Comparison of ENCODE assay signal across 30 cellular contexts in genomic region chrX:39150621-39151020, GRCh38.
"Had no signal": no experiment of that assay in that cellular context is flagged by ENCODE, and none has a peak within 500 bp of the region (broad histone marks: within the 10 kb centered on the region; RNA-seq: fewer than 3 reads in every experiment).

No MANE protein-coding gene starts in this region.

- H3K4me3 ChIP-seq: adrenal gland, Peyer's patch had no signal

- H3K9me3 ChIP-seq: adrenal gland, Peyer's patch had no signal

- H3K27ac ChIP-seq: adrenal gland, brain microvascular endothelial cell, Peyer's patch, VCaP had no signal

- H3K4me1 ChIP-seq: adrenal gland, Peyer's patch had no signal

- DNase-seq: activated B cell treated with CpG ODN at 0.5 μM for 24 hours; activated CD4-positive, alpha-beta memory T cell treated with anti-CD3 and anti-CD28 coated beads for 36 hours; activated CD4-positive, alpha-beta T cell treated with anti-CD3 and anti-CD28 coated beads for 4 hours; activated CD4-positive, alpha-beta T cell treated with anti-CD3 and anti-CD28 coated beads, Interleukin-2, amount 50 U/mL, for 1 hour; activated CD4-positive, CD25-positive, alpha-beta regulatory T cell treated with anti-CD3 and anti-CD28 coated beads, Interleukin-2, amount 50 U/mL, for 72 hours; activated CD8-positive, alpha-beta memory T cell treated with anti-CD3 and anti-CD28 coated beads, Interleukin-2, amount 50 U/mL, for 4 hours; activated gamma-delta T cell; activated naive CD4-positive, alpha-beta T cell treated with anti-CD3 and anti-CD28 coated beads for 36 hours; activated T-cell treated with anti-CD3 and anti-CD28 coated beads, Interleukin-2, amount 50 U/mL, for 72 hours; adrenal gland; brain microvascular endothelial cell; KG1; MM.1S; MV-4-11; NCI-H1092; NCI-H1436 treated with DMSO at 0.1 percent for 48 hours; NCI-H1694 treated with DMSO at 0.1 percent for 48 hours; NCI-H2029; NCI-H510A; NCI-H526; NCI-H748 treated with DMSO at 0.1 percent for 48 hours; NK-92 treated with Interleukin-12 subunit alpha and Interleukin-12 subunit beta, amount 100 ng/mL, for 24 hours; PC-3; Peyer's patch; RPMI8226; SHP77 treated with DMSO at 0.1 percent for 48 hours; T-cell; T-helper 2 cell; T-helper 9 cell had no signal

- H3K27me3 ChIP-seq: brain microvascular endothelial cell, Peyer's patch had no signal

- H3K36me3 ChIP-seq: adrenal gland, brain microvascular endothelial cell, Peyer's patch had no signal
